In genomic region chr4:83118869-83119268, GRCh38 we compare ENCODE assay signal across 18 cellular contexts. TPM values are rescaled to one million over a fixed set of nuclear protein-coding genes. Genes with fewer than 3 reads are reported as not detected.
"Had no signal": no experiment of that assay in that cellular context is flagged by ENCODE, and none has a peak within 500 bp of the region (broad histone marks: within the 10 kb centered on the region; RNA-seq: fewer than 3 reads in every experiment).

No MANE protein-coding gene starts in this region.

- ATAC-seq: activated T-helper 17 cell treated with anti-CD3 and anti-CD28 coated beads, Interleukin-2, amount 50 U/mL, for 72 hours; gastrocnemius medialis; heart right ventricle; left ventricle myocardium superior; stimulated activated naive CD8-positive, alpha-beta T cell treated with anti-CD3 and anti-CD28 coated beads, Interleukin-15, amount 100 ng/mL, for 72 hours; WTC11 had no signal

- FAIRE-seq: keratinocyte had no signal

- H3K36me3 ChIP-seq: brain microvascular endothelial cell, gastrocnemius medialis, heart right ventricle, upper lobe of right lung had no signal

- H3K27ac ChIP-seq: brain microvascular endothelial cell, gastrocnemius medialis, heart right ventricle, testis, upper lobe of right lung had no signal

- DNase-seq: activated CD4-positive, alpha-beta T cell treated with anti-CD3 and anti-CD28 coated beads, Interleukin-2, amount 10 ng/mL, durations not matched to agents 24 days and 14 days; activated naive CD4-positive, alpha-beta T cell treated with anti-CD3 and anti-CD28 coated beads for 36 hours; activated T-cell treated with anti-CD3 and anti-CD28 coated beads for 4 hours; brain microvascular endothelial cell; gastrocnemius medialis; heart right ventricle; left ventricle myocardium superior; mesenchymal stem cell; stimulated activated CD4-positive, alpha-beta T cell treated with anti-CD3 and anti-CD28 coated beads, Interleukin-15, amount 100 ng/mL, for 24 hours; stimulated activated CD4-positive, alpha-beta T cell treated with anti-CD3 and anti-CD28 coated beads, Interleukin-4, amount 100 ng/mL, for 24 hours; stimulated activated naive CD8-positive, alpha-beta T cell treated with anti-CD3 and anti-CD28 coated beads, Interleukin-15, amount 100 ng/mL, for 72 hours; testis; upper lobe of right lung had no signal

- H3K4me3 ChIP-seq: gastrocnemius medialis, heart right ventricle, testis, upper lobe of right lung had no signal

- H3K4me1 ChIP-seq: gastrocnemius medialis, testis, upper lobe of right lung had no signal

- H3K9me3 ChIP-seq: gastrocnemius medialis, testis, upper lobe of right lung had no signal

RNA-seq across cellular contexts. Expression of gene PLAC8, which starts 4.3 kb away (rescaled TPM):
- total RNA-seq: osteocyte had no signal
- polyA plus RNA-seq: neural cell had no signal
